Comparison of ENCODE assay signal across 8 cellular contexts in the genomic region with DNA sequence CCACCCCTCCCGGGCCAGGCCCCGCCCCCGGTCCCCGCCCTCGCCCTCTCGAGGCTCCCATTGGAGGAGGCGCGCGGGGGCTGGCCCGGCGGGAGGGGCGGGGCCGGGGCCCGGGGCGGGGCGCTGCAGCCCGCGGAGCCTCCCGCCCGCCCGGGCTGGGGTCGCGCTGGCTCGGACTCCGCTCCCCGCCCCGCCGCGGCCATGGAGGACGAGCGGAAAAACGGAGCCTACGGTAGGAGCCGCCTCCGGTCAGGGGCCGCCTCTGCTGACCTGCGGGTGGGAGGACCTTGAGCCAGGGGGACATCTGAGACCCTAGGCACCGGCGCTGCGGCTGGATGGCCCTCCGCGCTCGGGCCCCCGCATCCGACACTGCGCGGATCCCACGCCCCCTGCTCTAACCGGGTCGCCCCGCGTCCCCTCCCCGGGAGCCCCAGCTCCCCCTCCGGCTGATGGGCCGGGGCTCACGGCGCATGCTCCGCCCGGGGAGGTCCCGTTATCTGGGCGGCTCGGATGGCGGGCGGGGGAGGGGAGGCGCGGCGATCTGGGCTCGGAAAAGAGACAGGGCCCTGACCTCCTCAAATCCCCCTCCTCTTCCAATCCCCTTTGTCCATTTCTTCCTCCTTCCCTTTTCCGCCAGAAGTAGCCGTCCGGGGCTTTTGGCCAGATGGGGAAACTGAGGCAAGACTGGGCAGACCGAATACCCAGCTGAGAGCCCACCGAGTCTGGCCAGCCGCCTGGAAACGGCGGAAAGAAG. TPM values are rescaled to one million over a fixed set of nuclear protein-coding genes. Genes with fewer than 3 reads are reported as not detected.
A peak's percentile ranks its signal among the peaks of the same experiment; 100 is the strongest.
DNase-seq lines count a peak whose midpoint lies in the region; ATAC-seq lines count a peak whose summit lies in the region.

No MANE protein-coding gene starts in this region.

- H3K36me3 ChIP-seq in endocrine pancreas (ENCODE audit: control insufficient read depth, insufficient read depth, low read length) (no peaks in the 10 kb centered on the region), mesodermal cell (ENCODE audit: control insufficient read depth, insufficient read depth, low read length) (no peaks in the 10 kb centered on the region)

- peak overlapping the region; percentile 87 for H3K27ac ChIP-seq in mesodermal cell (ENCODE audit: low read depth, low read length, severe bottlenecking)

- H3K9me3 ChIP-seq in endocrine pancreas (ENCODE audit: control insufficient read depth, low read length) = no peaks in the 10 kb centered on the region
- H3K9me3 ChIP-seq in mesodermal cell (ENCODE audit: control insufficient read depth, low read length) = no peaks in the 10 kb centered on the region

- H3K4me3 ChIP-seq in endocrine pancreas (ENCODE audit: control insufficient read depth, insufficient read depth, low read length) (no peak overlapping the region), mesodermal cell (ENCODE audit: extremely low read depth, insufficient read depth, low read length, poor library complexity, severe bottlenecking) (peak overlapping the region; percentile 84)

- H3K9ac ChIP-seq in endocrine pancreas (ENCODE audit: control insufficient read depth, insufficient read depth, low read length) = peak overlapping the region; percentile 62

- 0% methylated on average over 31 to 55 of the region's 76 CpGs for WGBS in mesodermal cell (ENCODE audit: insufficient coverage in 2 of 2), 2 experiments

- peak; percentile 58 for ATAC-seq in GM18511 (IDR thresholded peaks at IDR 0.05; ENCODE audit: unreplicated experiment)
- ATAC-seq in HG03175 (IDR thresholded peaks at IDR 0.05; ENCODE audit: unreplicated experiment) = peak; percentile 52

- H3K4me1 ChIP-seq in endocrine pancreas (ENCODE audit: control insufficient read depth, insufficient read depth, low read length) (no peaks in the 10 kb centered on the region), mesodermal cell (ENCODE audit: control insufficient read depth, insufficient read depth, low read length, poor library complexity, severe bottlenecking) (peaks cover 17% of the 10 kb centered on the region)

- peaks cover 4% of the 10 kb centered on the region for H3K27me3 ChIP-seq in endocrine pancreas (ENCODE audit: control insufficient read depth, insufficient read depth, low read length)

- DNase-seq in A172 (ENCODE audit: low spot score) (peak; percentile 44), NK-92 (lab: John Stamatoyannopoulos, UW; ENCODE audit: unreplicated experiment) (peak; percentile 17)
- peak; percentile 58 for DNase-seq in activated CD8-positive, alpha-beta memory T cell treated with anti-CD3 and anti-CD28 coated beads, Interleukin-2, amount 50 U/mL, for 1 hour (ENCODE audit: extremely low read depth)
- DNase-seq in stimulated activated CD8-positive, alpha-beta memory T cell treated with anti-CD3 and anti-CD28 coated beads, Interleukin-15, amount 100 ng/mL, for 24 hours (ENCODE audit: low read depth) = peak; percentile 87

RNA-seq across cellular contexts. Expression of gene AP1M2, which starts 15.4 kb away (rescaled TPM):
- 39.4 and 41.9 TPM in 2 replicates for total RNA-seq in A172 (2014; rRNA removed; shearing (Covaris generic))
- 3.7 TPM for polyA plus RNA-seq in mesodermal cell (2013, experiment 1 of 2)
- polyA plus RNA-seq in mesodermal cell (2013, experiment 2 of 2) = 4.4 TPM

RNA-seq across cellular contexts. Expression of gene SLC44A2, which starts 22.8 kb away (rescaled TPM):
- 54.9 and 327 TPM in 2 replicates for total RNA-seq in A172 (2014; rRNA removed; shearing (Covaris generic))
- 139 TPM for polyA plus RNA-seq in mesodermal cell (2013, experiment 1 of 2)
- 118 TPM for polyA plus RNA-seq in mesodermal cell (2013, experiment 2 of 2)

RNA-seq across cellular contexts. Expression of gene CDKN2D, which starts 33.7 kb away (rescaled TPM):
- 10.6 and 11.3 TPM in 2 replicates for total RNA-seq in A172 (2014; rRNA removed; shearing (Covaris generic))
- polyA plus RNA-seq in mesodermal cell (2013, experiment 1 of 2) = 9.1 TPM
- polyA plus RNA-seq in mesodermal cell (2013, experiment 2 of 2) = 6.8 TPM

RNA-seq across cellular contexts. Expression of gene KRI1, which starts 36.7 kb away (rescaled TPM):
- 7.4 and 9.5 TPM in 2 replicates for total RNA-seq in A172 (2014; rRNA removed; shearing (Covaris generic))
- polyA plus RNA-seq in mesodermal cell (2013, experiment 1 of 2) = 15.6 TPM
- polyA plus RNA-seq in mesodermal cell (2013, experiment 2 of 2) = 16.4 TPM

RNA-seq across cellular contexts. Expression of gene ILF3, which starts 51.6 kb away (rescaled TPM):
- total RNA-seq in A172 (2014; rRNA removed; shearing (Covaris generic)) = 171 and 172 TPM in 2 replicates
- polyA plus RNA-seq in mesodermal cell (2013, experiment 1 of 2) = 241 TPM
- 216 TPM for polyA plus RNA-seq in mesodermal cell (2013, experiment 2 of 2)

Comparison
In these comparisons a context has a peak if more than half of its experiments do, and no peak if none do; other contexts are left out.
1. DNase-seq: peak in every context shown above with its lines; median percentile 87 in stimulated activated CD8-positive, alpha-beta memory T cell treated with anti-CD3 and anti-CD28 coated beads, Interleukin-15, amount 100 ng/mL, for 24 hours; 58 in activated CD8-positive, alpha-beta memory T cell treated with anti-CD3 and anti-CD28 coated beads, Interleukin-2, amount 50 U/mL, for 1 hour; 44 in A172; 17 in NK-92.